ENCODE assay signal across 7 cellular contexts in genomic region chr1:221740941-221741363, GRCh38. TPM values are rescaled to one million over a fixed set of nuclear protein-coding genes. Genes with fewer than 3 reads are reported as not detected.
DNase-seq lines count a peak whose midpoint lies in the region; ATAC-seq, FAIRE-seq and TF ChIP-seq lines count a peak whose summit lies in the region.

No MANE protein-coding gene starts in this region.

- H3K9me3 ChIP-seq in SK-N-MC (ENCODE audit: low read depth, low read length): no peaks in the 10 kb centered on the region
- H3K9me3 ChIP-seq in endocrine pancreas (ENCODE audit: control insufficient read depth, low read length): no peaks in the 10 kb centered on the region
- H3K9me3 ChIP-seq in pancreas: no peaks in the 10 kb centered on the region

- H3K36me3 ChIP-seq in GM23338 (ENCODE audit: insufficient read depth) (no peaks in the 10 kb centered on the region), SK-N-MC (ENCODE audit: insufficient read depth, low read length) (no peaks in the 10 kb centered on the region), endocrine pancreas (ENCODE audit: control insufficient read depth, insufficient read depth, low read length) (no peaks in the 10 kb centered on the region), pancreas (peaks cover 0 to 5% (median 0%) of the 10 kb centered on the region in 3 donors)

- 0 out of 2 replicates have a peak, but pooled peaks cover 6% of the 10 kb centered on the region for H3F3A ChIP-seq in GM23338 (replicated peaks; ENCODE audit: low read depth)

- DNase-seq in GM23338 (ENCODE audit: low spot score) (no peak), SK-N-MC (ENCODE audit: low read depth, low spot score) (no peak), pancreas (peak in 2 of 6 donors; percentile 24 to 25), NCI-H226 (no peak)

- H3K4me2 ChIP-seq in GM23338: peak overlapping the region; percentile 77

- H3K27me3 ChIP-seq in GM23338 (ENCODE audit: insufficient read depth) (peaks cover 39% of the 10 kb centered on the region), endocrine pancreas (ENCODE audit: control insufficient read depth, insufficient read depth, low read length) (no peaks in the 10 kb centered on the region), pancreas (no peaks in the 10 kb centered on the region)

- no peak overlapping the region for H3K27ac Mint-ChIP-seq in GM23338

- no peak for ATAC-seq in GM23338
- ATAC-seq in pancreas: peak in 2 of 4 donors; percentile 1 to 4
- ATAC-seq in GM19452 (IDR thresholded peaks at IDR 0.05; ENCODE audit: unreplicated experiment): no peak
- ATAC-seq in HG02571 (IDR thresholded peaks at IDR 0.05; ENCODE audit: unreplicated experiment): no peak

- intact Hi-C loops in pancreas (cut with DNase I): no loop called here

- no peaks in the 10 kb centered on the region for H3K9me3 Mint-ChIP-seq in GM23338

- peak overlapping the region; percentile 86 for H2AFZ ChIP-seq in GM23338

- no peak overlapping the region for H3K4me3 Mint-ChIP-seq in GM23338

- peaks cover 5% of the 10 kb centered on the region; the same call in 1 of the 2 replicates for H3K9me2 ChIP-seq in GM23338 (ENCODE audit: insufficient read depth)

- no peaks in the 10 kb centered on the region for H3K36me3 Mint-ChIP-seq in GM23338 (ENCODE audit: low read depth)

- peak overlapping the region; percentile 61 for H3K4me3 ChIP-seq in GM23338
- H3K4me3 ChIP-seq in SK-N-MC: peak overlapping the region; percentile 80
- peak overlapping the region; percentile 73 for H3K4me3 ChIP-seq in endocrine pancreas (ENCODE audit: control insufficient read depth, insufficient read depth, low read length)
- H3K4me3 ChIP-seq in pancreas: peak overlapping the region; percentile 49 to 66 (median 60)

- H3K79me2 ChIP-seq in GM23338 (replicated peaks; ENCODE audit: insufficient read depth): peaks cover 2% of the 10 kb centered on the region; the same call in 1 of the 2 replicates

- peaks cover 11% of the 10 kb centered on the region for H3K4me1 Mint-ChIP-seq in GM23338

- H3K27ac ChIP-seq in GM23338 (ENCODE audit: low read depth) (no peak overlapping the region), SK-N-MC (no peak overlapping the region), pancreas (peak overlapping the region in 3 of 4 donors; percentile 99)

- peaks cover 10% of the 10 kb centered on the region for H3K27me3 Mint-ChIP-seq in GM23338 (ENCODE audit: insufficient read depth, low read depth, poor library complexity)

- 1% methylated on average over 27 of the region's 27 CpGs for WGBS in pancreas, 2 donors

- peaks cover 24% of the 10 kb centered on the region for H3K4me1 ChIP-seq in GM23338 (ENCODE audit: insufficient read depth)
- H3K4me1 ChIP-seq in endocrine pancreas (ENCODE audit: control insufficient read depth, insufficient read depth, low read length): no peaks in the 10 kb centered on the region
- H3K4me1 ChIP-seq in pancreas: peaks cover 0 to 18% (median 0%) of the 10 kb centered on the region in 3 donors

- FAIRE-seq in pancreas (lab: Jason Lieb, UNC): no peak

- H4K20me1 ChIP-seq in GM23338 (replicated peaks; ENCODE audit: insufficient read depth): peaks cover 7% of the 10 kb centered on the region; the same call in 1 of the 2 replicates

- TF ChIP-seq CTCF in GM23338 (conservative IDR thresholded peaks at IDR 0.05; ENCODE audit: low read depth in 2 of 2) (no peak), pancreas (IDR thresholded peaks at IDR 0.05) (no peak)

- no peak overlapping the region for H3K9ac ChIP-seq in SK-N-MC (ENCODE audit: insufficient read length)
- H3K9ac ChIP-seq in endocrine pancreas (ENCODE audit: control insufficient read depth, insufficient read depth, low read length): peak overlapping the region; percentile 23

TF ChIP-seq in GM23338, 12 proteins besides CTCF, POLR2A, EP300 and RAD21 (continues in another document):
- no peak for TF ChIP-seq EZH2 (IDR thresholded peaks at IDR 0.05; ENCODE audit: low read depth, unreplicated experiment)
- TF ChIP-seq POLR2AphosphoS5 (IDR thresholded peaks at IDR 0.05; ENCODE audit: low read depth): no peak
- no peak for TF ChIP-seq ZNF114 (CRISPR knock-in tag; IDR thresholded peaks at IDR 0.05)
- no peak for TF ChIP-seq STAT1 (IDR thresholded peaks at IDR 0.05; ENCODE audit: unreplicated experiment)
- TF ChIP-seq NANOG (IDR thresholded peaks at IDR 0.05; ENCODE audit: borderline replicate concordance): no peak
- no peak for TF ChIP-seq ZNF331 (CRISPR knock-in tag; IDR thresholded peaks at IDR 0.05; ENCODE audit: low read depth)
- no peak for TF ChIP-seq ZNF462 (CRISPR knock-in tag; IDR thresholded peaks at IDR 0.05)
- TF ChIP-seq JUNB (IDR thresholded peaks at IDR 0.05; ENCODE audit: unreplicated experiment): no peak

RNA-seq across cellular contexts. Expression of gene DUSP10, which starts 0.9 kb away (rescaled TPM):
- 1.0 and 1.5 TPM in 2 replicates for total RNA-seq in GM23338 (2014; rRNA removed; shearing (Covaris generic))
- polyA plus RNA-seq in GM23338 (2016; fragmentation: Nextera tagmentation; extraction: Ambion mirVana) (1.1 and 1.6 TPM in 2 replicates), pancreas (1 to 10 TPM; 4.7 to 8.4 TPM)
- 10 to 100 TPM in 4 of 6 donors, 1 to 10 TPM in 2; 6.3 to 14.5 (median 10.6) TPM for total RNA-seq in pancreas

Comparison
In these comparisons a context has a peak if more than half of its experiments do, and no peak if none do; other contexts are left out.
1. H3K27ac ChIP-seq: peak in pancreas (3 of 4); none in GM23338 (single experiment) and SK-N-MC (single experiment).
2. Peak in every context shown above with its lines, with median percentiles within 50 percentile points of each other: H3K4me3 ChIP-seq.